8 cellular contexts compared by ENCODE assay signal in the genomic region with DNA sequence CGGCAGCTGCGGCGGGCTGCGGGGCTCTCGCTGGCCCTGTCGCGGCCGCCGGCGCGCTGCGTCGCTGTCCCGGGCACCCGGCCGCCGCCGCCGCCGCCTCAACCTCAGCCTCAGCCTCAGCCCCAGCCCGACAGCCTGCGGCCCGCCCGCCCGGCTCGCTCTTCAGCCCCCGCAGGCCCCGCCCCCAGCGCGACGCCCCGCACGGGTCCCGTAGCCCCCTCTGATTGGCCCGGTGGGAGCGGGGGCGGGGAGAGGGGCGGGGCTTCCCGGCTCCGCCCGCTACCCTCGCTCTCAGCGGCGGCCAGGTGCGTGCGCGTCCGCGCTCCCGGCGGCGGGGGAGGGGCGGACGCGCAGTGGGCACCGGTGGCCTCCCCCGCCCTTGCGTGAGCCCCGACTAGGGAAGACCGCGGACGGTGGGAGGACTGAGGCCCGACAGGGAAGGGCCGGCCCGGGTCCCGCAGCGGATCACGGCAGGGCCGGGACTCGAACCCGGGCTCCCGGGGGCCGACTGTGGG. TPM values are rescaled to one million over a fixed set of nuclear protein-coding genes. Genes with fewer than 3 reads are reported as not detected.
DNase-seq lines count a peak whose midpoint lies in the region; ATAC-seq and TF ChIP-seq lines count a peak whose summit lies in the region.

A gene with protein sequence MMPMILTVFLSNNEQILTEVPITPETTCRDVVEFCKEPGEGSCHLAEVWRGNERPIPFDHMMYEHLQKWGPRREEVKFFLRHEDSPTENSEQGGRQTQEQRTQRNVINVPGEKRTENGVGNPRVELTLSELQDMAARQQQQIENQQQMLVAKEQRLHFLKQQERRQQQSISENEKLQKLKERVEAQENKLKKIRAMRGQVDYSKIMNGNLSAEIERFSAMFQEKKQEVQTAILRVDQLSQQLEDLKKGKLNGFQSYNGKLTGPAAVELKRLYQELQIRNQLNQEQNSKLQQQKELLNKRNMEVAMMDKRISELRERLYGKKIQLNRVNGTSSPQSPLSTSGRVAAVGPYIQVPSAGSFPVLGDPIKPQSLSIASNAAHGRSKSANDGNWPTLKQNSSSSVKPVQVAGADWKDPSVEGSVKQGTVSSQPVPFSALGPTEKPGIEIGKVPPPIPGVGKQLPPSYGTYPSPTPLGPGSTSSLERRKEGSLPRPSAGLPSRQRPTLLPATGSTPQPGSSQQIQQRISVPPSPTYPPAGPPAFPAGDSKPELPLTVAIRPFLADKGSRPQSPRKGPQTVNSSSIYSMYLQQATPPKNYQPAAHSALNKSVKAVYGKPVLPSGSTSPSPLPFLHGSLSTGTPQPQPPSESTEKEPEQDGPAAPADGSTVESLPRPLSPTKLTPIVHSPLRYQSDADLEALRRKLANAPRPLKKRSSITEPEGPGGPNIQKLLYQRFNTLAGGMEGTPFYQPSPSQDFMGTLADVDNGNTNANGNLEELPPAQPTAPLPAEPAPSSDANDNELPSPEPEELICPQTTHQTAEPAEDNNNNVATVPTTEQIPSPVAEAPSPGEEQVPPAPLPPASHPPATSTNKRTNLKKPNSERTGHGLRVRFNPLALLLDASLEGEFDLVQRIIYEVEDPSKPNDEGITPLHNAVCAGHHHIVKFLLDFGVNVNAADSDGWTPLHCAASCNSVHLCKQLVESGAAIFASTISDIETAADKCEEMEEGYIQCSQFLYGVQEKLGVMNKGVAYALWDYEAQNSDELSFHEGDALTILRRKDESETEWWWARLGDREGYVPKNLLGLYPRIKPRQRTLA (minus strand): TSS at position 137 of the 515 bp plus-strand sequence. CDS start 268 bp downstream, outside the sequence.

- H3K9me3 ChIP-seq in AG04450 (ENCODE audit: control insufficient read depth, insufficient read depth, low read length), result no peaks in the 10 kb centered on the region

- H3K27ac ChIP-seq in AG04450 (ENCODE audit: low read depth, low read length), result no peak within 1 kb of the TSS
- peak within 1 kb of the TSS; percentile 65 for H3K27ac ChIP-seq in cingulate gyrus (ENCODE audit: low read depth, low read length)
- H3K27ac ChIP-seq in layer of hippocampus (ENCODE audit: low read depth, low read length), result peak within 1 kb of the TSS; percentile 71

- H3K27me3 ChIP-seq in AG04450 (ENCODE audit: control insufficient read depth, insufficient read depth, low read length) (peaks cover 37% of the 10 kb centered on the region), layer of hippocampus (ENCODE audit: control insufficient read depth, insufficient read depth, low read length) (no peaks in the 10 kb centered on the region)

- H3K4me3 ChIP-seq in AG04450 (ENCODE audit: low read depth, low read length), result peak within 1 kb of the TSS; percentile 61

- no peak for TF ChIP-seq CTCF in AG04450 (IDR thresholded peaks at IDR 0.05; ENCODE audit: low read depth, low read length)

- POLR2A ChIA-PET in AG04450 (lab: Yijun Ruan, JAX), result no interaction called here

- CTCF ChIA-PET in AG04450 (lab: Charles Lee), result no interaction called here

- ATAC-seq in GM18907 (IDR thresholded peaks at IDR 0.05; ENCODE audit: unreplicated experiment) (peak; percentile 85), HG03139 (IDR thresholded peaks at IDR 0.05; ENCODE audit: unreplicated experiment) (peak; percentile 82)

- DNase-seq in AG04450 (ENCODE audit: low read depth, low spot score) (peak; percentile 30), NCI-H446 treated with DMSO at 0.1 percent for 48 hours (lab: John Stamatoyannopoulos, UW) (peak; percentile 71)
- DNase-seq in activated CD4-positive, alpha-beta T cell treated with anti-CD3 and anti-CD28 coated beads for 4 hours, result peak; percentile 95
- DNase-seq in stimulated activated CD4-positive, alpha-beta T cell treated with anti-CD3 and anti-CD28 coated beads, Interleukin-1b, Interleukin-23, amount 100 ng/mL, for 1 hour (ENCODE audit: low read depth in 2 of 2), result peak; percentile 94 to 95

RNA-seq across cellular contexts. Expression of the gene that starts here (rescaled TPM):
- 0.52 and 0.62 TPM in 2 replicates for polyA plus RNA-seq in AG04450 (2011; rRNA removed)
- 1.2 and 3.9 TPM in 2 replicates for polyA minus RNA-seq in AG04450 (2011; rRNA and poly(A)+ RNA removed)

Comparison
In these comparisons a context has a peak if more than half of its experiments do, and no peak if none do; other contexts are left out.
1. DNase-seq: peak in every context shown above with its lines; median percentile 95 in activated CD4-positive, alpha-beta T cell treated with anti-CD3 and anti-CD28 coated beads for 4 hours; 94 in stimulated activated CD4-positive, alpha-beta T cell treated with anti-CD3 and anti-CD28 coated beads, Interleukin-1b, Interleukin-23, amount 100 ng/mL, for 1 hour; 71 in NCI-H446 treated with DMSO at 0.1 percent for 48 hours; 30 in AG04450.